ENCODE assay signal across 24 cellular contexts in the genomic region with DNA sequence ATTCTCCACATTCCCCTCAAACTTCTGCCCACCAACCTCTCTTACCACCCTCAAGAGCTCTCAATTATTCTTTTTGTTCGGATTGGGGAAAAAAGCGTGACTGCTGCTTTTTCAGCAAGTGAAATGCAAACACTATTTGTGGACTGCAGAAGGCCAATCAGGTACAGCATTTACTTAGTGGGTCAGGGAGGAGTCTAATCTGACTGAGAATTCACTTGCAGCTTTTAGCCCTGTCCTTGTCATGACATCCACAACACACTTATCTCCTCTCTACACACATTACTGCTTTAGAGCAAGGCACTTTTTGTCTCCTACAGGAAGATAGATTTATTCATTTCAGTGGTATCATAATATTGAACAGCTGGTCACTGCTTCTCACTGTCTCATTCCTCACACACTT.
"Had no signal": no experiment of that assay in that cellular context is flagged by ENCODE, and none has a peak within 500 bp of the region (broad histone marks: within the 10 kb centered on the region; RNA-seq: fewer than 3 reads in every experiment).

No MANE protein-coding gene starts in this region.

- H3K36me3 ChIP-seq: gastrocnemius medialis, prostate gland, thyroid gland had no signal

- H3K27me3 ChIP-seq: dorsolateral prefrontal cortex, gastrocnemius medialis, thyroid gland had no signal

- H3K4me1 ChIP-seq: gastrocnemius medialis, prostate gland, thyroid gland had no signal

- H3K9me3 ChIP-seq: gastrocnemius medialis, mucosa of descending colon, prostate gland, thyroid gland had no signal

- H3K27me3 Mint-ChIP-seq: activated CD4-positive, alpha-beta T cell treated with anti-CD3 and anti-CD28 coated beads, Interleukin-2, amount 10 ng/mL, durations not matched to agents 24 days and 14 days; activated naive CD4-positive, alpha-beta T cell treated with anti-CD3 and anti-CD28 coated beads, Interleukin-2, amount 10 ng/mL, durations not matched to agents 7 days and 5 days; activated naive CD8-positive, alpha-beta T cell treated with anti-CD3 and anti-CD28 coated beads, Interleukin-2, amount 50 U/mL, for 24 hours; naive B cell had no signal

- H3K36me3 Mint-ChIP-seq: activated naive CD4-positive, alpha-beta T cell treated with anti-CD3 and anti-CD28 coated beads, Interleukin-2, amount 10 ng/mL, durations not matched to agents 7 days and 5 days; brain; naive B cell had no signal

- H3K27ac Mint-ChIP-seq: activated CD4-positive, alpha-beta T cell treated with anti-CD3 and anti-CD28 coated beads, Interleukin-2, amount 10 ng/mL, durations not matched to agents 24 days and 14 days; activated naive CD4-positive, alpha-beta T cell treated with anti-CD3 and anti-CD28 coated beads, Interleukin-2, amount 10 ng/mL, durations not matched to agents 7 days and 5 days; activated naive CD8-positive, alpha-beta T cell treated with anti-CD3 and anti-CD28 coated beads, Interleukin-2, amount 50 U/mL, for 24 hours; naive B cell had no signal

- ATAC-seq: activated naive CD8-positive, alpha-beta T cell treated with anti-CD3 and anti-CD28 coated beads, Interleukin-2, amount 50 U/mL, for 24 hours; activated T-cell treated with anti-CD3 and anti-CD28 coated beads, Interleukin-2, amount 50 U/mL, for 4 hours; gastrocnemius medialis; left ventricle myocardium superior; mucosa of descending colon; right cardiac atrium had no signal

- H3K27ac ChIP-seq: dorsolateral prefrontal cortex, gastrocnemius medialis, prostate gland, thyroid gland had no signal

- H3K4me3 Mint-ChIP-seq: activated CD4-positive, alpha-beta T cell treated with anti-CD3 and anti-CD28 coated beads, Interleukin-2, amount 10 ng/mL, durations not matched to agents 24 days and 14 days; activated naive CD4-positive, alpha-beta T cell treated with anti-CD3 and anti-CD28 coated beads, Interleukin-2, amount 10 ng/mL, durations not matched to agents 7 days and 5 days; activated naive CD8-positive, alpha-beta T cell treated with anti-CD3 and anti-CD28 coated beads, Interleukin-2, amount 50 U/mL, for 24 hours; activated T-cell treated with anti-CD3 and anti-CD28 coated beads, Interleukin-2, amount 50 U/mL, for 4 hours; brain; naive B cell; neural crest cell had no signal

- H3K4me3 ChIP-seq: dorsolateral prefrontal cortex, gastrocnemius medialis, mucosa of descending colon, prostate gland, thyroid gland had no signal

- DNase-seq: activated CD4-positive, alpha-beta T cell treated with anti-CD3 and anti-CD28 coated beads, Interleukin-2, amount 10 ng/mL, durations not matched to agents 24 days and 14 days; activated CD4-positive, CD25-positive, alpha-beta regulatory T cell; activated CD8-positive, alpha-beta memory T cell treated with anti-CD3 and anti-CD28 coated beads, Interleukin-2, amount 50 U/mL, for 4 hours; activated effector memory CD4-positive, alpha-beta T cell treated with Interleukin-2 at 50 U/mL for 16 hours; activated naive CD4-positive, alpha-beta T cell treated with anti-CD3 and anti-CD28 coated beads, Interleukin-2, amount 10 ng/mL, durations not matched to agents 7 days and 5 days; activated naive CD8-positive, alpha-beta T cell treated with anti-CD3 and anti-CD28 coated beads, Interleukin-2, amount 50 U/mL, for 24 hours; activated T-cell treated with anti-CD3 and anti-CD28 coated beads, Interleukin-2, amount 50 U/mL, for 4 hours; anterior cingulate cortex; caudate nucleus; dorsolateral prefrontal cortex; gastrocnemius medialis; head of caudate nucleus; left ventricle myocardium superior; mesenchymal stem cell; mucosa of descending colon; naive B cell; right cardiac atrium; stimulated activated CD4-positive, alpha-beta T cell treated with anti-CD3 and anti-CD28 coated beads, Interleukin-2, amount 100 ng/mL, for 24 hours; stimulated activated naive CD4-positive, alpha-beta T cell treated with Interleukin-2 at 50 U/mL for 16 hours; T-helper 9 cell; thyroid gland had no signal

- H3K4me1 Mint-ChIP-seq: activated CD4-positive, alpha-beta T cell treated with anti-CD3 and anti-CD28 coated beads, Interleukin-2, amount 10 ng/mL, durations not matched to agents 24 days and 14 days; activated naive CD4-positive, alpha-beta T cell treated with anti-CD3 and anti-CD28 coated beads, Interleukin-2, amount 10 ng/mL, durations not matched to agents 7 days and 5 days; activated naive CD8-positive, alpha-beta T cell treated with anti-CD3 and anti-CD28 coated beads, Interleukin-2, amount 50 U/mL, for 24 hours; naive B cell had no signal

- H3K9me3 Mint-ChIP-seq: activated CD4-positive, alpha-beta T cell treated with anti-CD3 and anti-CD28 coated beads, Interleukin-2, amount 10 ng/mL, durations not matched to agents 24 days and 14 days; brain; neural crest cell had no signal
